8 cellular contexts compared by ENCODE assay signal in the genomic region with DNA sequence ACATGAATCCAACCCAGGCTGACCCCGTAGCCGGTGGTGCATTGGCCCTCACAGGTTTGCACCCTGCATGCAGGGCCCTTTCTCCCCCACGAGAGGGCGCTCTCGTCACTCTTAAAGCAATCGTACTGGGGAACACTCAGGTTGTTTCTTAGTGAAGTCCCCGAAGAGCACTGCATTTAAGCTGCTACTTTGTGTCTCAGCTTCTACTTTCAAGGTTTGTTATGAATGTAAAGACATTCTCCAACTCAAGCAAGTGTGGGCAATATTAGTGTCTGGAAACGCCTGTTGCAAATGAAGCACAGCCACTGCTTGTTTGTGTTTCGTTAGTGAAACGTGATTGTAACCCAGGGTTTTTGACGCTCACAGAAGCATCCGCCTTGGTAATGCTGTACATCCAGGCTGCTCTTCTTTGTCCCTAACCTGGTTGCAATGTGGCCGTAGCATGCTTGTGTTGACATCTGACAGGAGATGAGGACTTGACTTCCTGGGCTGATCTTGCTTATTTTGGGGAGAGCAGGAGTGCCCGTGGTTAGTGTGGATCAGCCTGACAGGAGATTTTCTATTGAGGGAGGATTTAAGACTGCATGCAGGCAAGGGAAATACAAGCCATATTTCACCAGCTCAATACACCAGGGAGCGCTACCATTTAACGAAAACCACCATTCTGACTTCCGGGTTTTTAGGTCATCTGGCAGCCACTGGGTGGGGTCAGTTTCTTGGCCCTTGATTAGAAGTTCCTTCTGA.
DNase-seq lines count a peak whose midpoint lies in the region; ATAC-seq and TF ChIP-seq lines count a peak whose summit lies in the region.

No MANE protein-coding gene starts in this region.

- peak; percentile 94 for ATAC-seq in GM19324 (IDR thresholded peaks at IDR 0.05; ENCODE audit: low FRiP score, unreplicated experiment)
- ATAC-seq in HG03442 (IDR thresholded peaks at IDR 0.05; ENCODE audit: unreplicated experiment): peak; percentile 94

- POLR2A ChIA-PET in activated CD4-positive, alpha-beta T cell treated with anti-CD3 and anti-CD28 coated beads, Interleukin-2, amount 10 ng/mL, durations not matched to agents 7 days and 5 days (lab: Charles Lee): interaction anchor here (0.5 kb wide), 1 partner anchor 100 kb away, joined by 3 read pairs; no protein-coding TSS in a partner anchor

- TF ChIP-seq CTCF in lower leg skin (IDR thresholded peaks at IDR 0.05): peak in 1 of 3 donors; percentile 54

- WGBS in lower leg skin, 2 donors: 18 to 20% methylated on average over 17 of the region's 17 CpGs

- DNase-seq in C1 segment of cervical spinal cord (lab: John Stamatoyannopoulos, UW) (peak in 13 of 14 donors; percentile 14 to 72 (median 53)), NCI-H460 (ENCODE audit: extremely low read depth, low read depth) (peak; percentile 71), dermis blood vessel endothelial cell (peak; percentile 86), lower leg skin (ENCODE audit: low spot score in 2 of 2) (peak; percentile 43 to 91)
- peak; percentile 86 for DNase-seq in activated CD4-positive, alpha-beta T cell treated with anti-CD3 and anti-CD28 coated beads, Interleukin-2, amount 10 ng/mL, durations not matched to agents 7 days and 5 days
- DNase-seq in stimulated activated CD4-positive, alpha-beta T cell treated with anti-CD3 and anti-CD28 coated beads, Interleukin-4, amount 100 ng/mL, for 48 hours (ENCODE audit: low read depth in 2 of 2): peak; percentile 65 to 81

- CTCF ChIA-PET in activated CD4-positive, alpha-beta T cell treated with anti-CD3 and anti-CD28 coated beads, Interleukin-2, amount 10 ng/mL, durations not matched to agents 7 days and 5 days (lab: Charles Lee): interaction anchor here (0.8 to 1.8 kb wide), 8 partner anchors 9 to 1959 kb away, joined by 3 to 7 read pairs (median 3); a partner anchor contains a TSS

- H3K4me1 Mint-ChIP-seq in activated CD4-positive, alpha-beta T cell treated with anti-CD3 and anti-CD28 coated beads, Interleukin-2, amount 10 ng/mL, durations not matched to agents 7 days and 5 days: peaks cover 5% of the 10 kb centered on the region

- H3K27ac Mint-ChIP-seq in activated CD4-positive, alpha-beta T cell treated with anti-CD3 and anti-CD28 coated beads, Interleukin-2, amount 10 ng/mL, durations not matched to agents 7 days and 5 days: peak overlapping the region; percentile 97

- H3K36me3 Mint-ChIP-seq in activated CD4-positive, alpha-beta T cell treated with anti-CD3 and anti-CD28 coated beads, Interleukin-2, amount 10 ng/mL, durations not matched to agents 7 days and 5 days (ENCODE audit: low read depth): no peaks in the 10 kb centered on the region

- H3K9me3 Mint-ChIP-seq in activated CD4-positive, alpha-beta T cell treated with anti-CD3 and anti-CD28 coated beads, Interleukin-2, amount 10 ng/mL, durations not matched to agents 7 days and 5 days: no peaks in the 10 kb centered on the region

- H3K4me3 Mint-ChIP-seq in activated CD4-positive, alpha-beta T cell treated with anti-CD3 and anti-CD28 coated beads, Interleukin-2, amount 10 ng/mL, durations not matched to agents 7 days and 5 days: peak overlapping the region; percentile 73

- H3K4me3 ChIP-seq in lower leg skin (ENCODE audit: low read depth, poor library complexity, severe bottlenecking): no peak overlapping the region

- no peaks in the 10 kb centered on the region for H3K27me3 Mint-ChIP-seq in activated CD4-positive, alpha-beta T cell treated with anti-CD3 and anti-CD28 coated beads, Interleukin-2, amount 10 ng/mL, durations not matched to agents 7 days and 5 days

- TF ChIP-seq POLR2A in lower leg skin (IDR thresholded peaks at IDR 0.05): no peak

- intact Hi-C loops in lower leg skin (cut with DNase I; ENCODE audit: low total_unique reads): no loop called here
